Comparison of ENCODE assay signal across 8 cellular contexts in the genomic region with DNA sequence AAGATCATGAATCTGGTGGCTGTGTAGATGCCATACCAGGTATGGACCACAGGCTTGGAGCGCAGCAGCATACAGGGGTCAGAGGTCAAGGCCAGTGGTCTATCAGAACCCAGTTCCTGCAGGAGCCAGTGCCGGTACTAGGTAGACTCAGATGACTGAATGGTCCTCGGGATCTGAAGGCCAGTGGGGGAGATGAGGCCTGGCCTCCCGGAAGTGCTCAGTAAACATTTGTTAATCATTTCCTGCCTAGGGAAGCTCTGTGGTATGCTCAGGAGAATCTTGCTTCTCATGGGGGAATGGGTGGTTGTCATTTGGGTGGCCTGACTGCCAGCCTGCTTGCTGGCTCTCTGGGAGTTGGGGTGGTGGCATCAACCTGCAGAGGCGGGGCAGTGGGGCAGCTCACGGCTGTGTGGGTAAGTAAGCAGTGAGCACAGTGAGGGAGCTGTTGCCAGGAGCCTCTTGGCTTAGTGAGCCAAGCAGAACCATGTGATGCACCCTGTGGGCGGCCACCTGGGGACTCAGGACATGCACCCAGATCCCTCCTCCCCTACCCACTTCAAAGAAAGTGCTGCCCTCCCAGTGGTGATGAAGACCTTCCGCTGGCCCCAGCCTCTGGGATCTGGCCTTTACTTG. TPM values are rescaled to one million over a fixed set of nuclear protein-coding genes. Genes with fewer than 3 reads are reported as not detected.
DNase-seq lines count a peak whose midpoint lies in the region; ATAC-seq and TF ChIP-seq lines count a peak whose summit lies in the region.

No MANE protein-coding gene starts in this region.

- H3K36me3 Mint-ChIP-seq in CD8-positive, alpha-beta memory T cell, result peaks cover 0 to 2% (median 0%) of the 10 kb centered on the region in 3 donors
- peaks cover 2% of the 10 kb centered on the region for H3K36me3 Mint-ChIP-seq in activated CD4-positive, alpha-beta memory T cell treated with anti-CD3 and anti-CD28 coated beads for 36 hours

- no peak for TF ChIP-seq POLR2A in uterus (IDR thresholded peaks at IDR 0.05)

- H2AFZ ChIP-seq in hepatocyte, result no peak overlapping the region

- H3K9me3 ChIP-seq in CD8-positive, alpha-beta memory T cell (ENCODE audit: low read length), result no peaks in the 10 kb centered on the region
- no peaks in the 10 kb centered on the region for H3K9me3 ChIP-seq in hepatocyte (ENCODE audit: low read depth)
- no peaks in the 10 kb centered on the region for H3K9me3 ChIP-seq in upper lobe of right lung
- no peaks in the 10 kb centered on the region for H3K9me3 ChIP-seq in uterus

- peak in 4 of 5 donors; percentile 52 to 77 (median 58) for DNase-seq in CD8-positive, alpha-beta memory T cell
- DNase-seq in Kasumi-1 (lab: John Stamatoyannopoulos, UW) (peak; percentile 17 to 37), hepatocyte (ENCODE audit: low spot score) (peak; percentile 37), upper lobe of right lung (peak; percentile 74), LoVo (ENCODE audit: low spot score) (no peak), uterus (no peak)
- peak; percentile 86 for DNase-seq in activated CD4-positive, alpha-beta memory T cell treated with anti-CD3 and anti-CD28 coated beads for 36 hours

- no peaks in the 10 kb centered on the region for H3K27me3 Mint-ChIP-seq in CD8-positive, alpha-beta memory T cell
- H3K27me3 Mint-ChIP-seq in activated CD4-positive, alpha-beta memory T cell treated with anti-CD3 and anti-CD28 coated beads for 36 hours, result no peaks in the 10 kb centered on the region

- H3K36me3 ChIP-seq in CD8-positive, alpha-beta memory T cell (ENCODE audit: insufficient read depth, low read length), result no peaks in the 10 kb centered on the region
- H3K36me3 ChIP-seq in hepatocyte (replicated peaks; ENCODE audit: insufficient read depth, low read depth) (no peaks in the 10 kb centered on the region), upper lobe of right lung (no peaks in the 10 kb centered on the region), uterus (no peaks in the 10 kb centered on the region)

- H3K4me1 ChIP-seq in CD8-positive, alpha-beta memory T cell (ENCODE audit: insufficient read depth, low read length), result peaks cover 95% of the 10 kb centered on the region
- H3K4me1 ChIP-seq in hepatocyte (ENCODE audit: insufficient read depth), result peaks cover 11% of the 10 kb centered on the region
- H3K4me1 ChIP-seq in upper lobe of right lung, result peaks cover 32% of the 10 kb centered on the region
- no peaks in the 10 kb centered on the region for H3K4me1 ChIP-seq in uterus

- H3K4me3 Mint-ChIP-seq in CD8-positive, alpha-beta memory T cell, result peak overlapping the region; percentile 28 to 76 (median 69)
- peak overlapping the region; percentile 63 for H3K4me3 Mint-ChIP-seq in activated CD4-positive, alpha-beta memory T cell treated with anti-CD3 and anti-CD28 coated beads for 36 hours

- no peak for TF ChIP-seq CTCF in hepatocyte (IDR thresholded peaks at IDR 0.05; ENCODE audit: poor library complexity)
- no peak for TF ChIP-seq CTCF in upper lobe of right lung (IDR thresholded peaks at IDR 0.05)
- no peak for TF ChIP-seq CTCF in uterus (IDR thresholded peaks at IDR 0.05)

- H3K4me3 ChIP-seq in CD8-positive, alpha-beta memory T cell (ENCODE audit: low read length), result peak overlapping the region; percentile 28
- no peak overlapping the region for H3K4me3 ChIP-seq in hepatocyte
- no peak overlapping the region for H3K4me3 ChIP-seq in upper lobe of right lung
- no peak overlapping the region for H3K4me3 ChIP-seq in uterus

- WGBS in hepatocyte (ENCODE audit: low lambda C conversion rate, missing lambda C conversion rate), result 75% methylated on average over 8 of the region's 8 CpGs

- H3K79me2 ChIP-seq in hepatocyte, result peaks cover 84% of the 10 kb centered on the region

- ATAC-seq in GM21423 (IDR thresholded peaks at IDR 0.05; ENCODE audit: unreplicated experiment), result peak; percentile 77
- peak; percentile 72 for ATAC-seq in upper lobe of right lung

- CTCF ChIA-PET in CD8-positive, alpha-beta memory T cell (lab: Charles Lee), result interaction anchor here (0.8 to 4.6 kb wide), 8 partner anchors 11 to 95 kb away, joined by 3 to 31 read pairs (median 3); no protein-coding TSS in a partner anchor
- CTCF ChIA-PET in activated CD4-positive, alpha-beta memory T cell treated with anti-CD3 and anti-CD28 coated beads for 36 hours (lab: Charles Lee), result interaction anchor here (1.1 to 2.8 kb wide), 6 partner anchors 12 to 96 kb away, joined by 3 to 12 read pairs (median 8); no protein-coding TSS in a partner anchor

- H3K9me2 ChIP-seq in hepatocyte (replicated peaks; ENCODE audit: insufficient read depth), result no peaks in the 10 kb centered on the region

- intact Hi-C loops in activated CD4-positive, alpha-beta memory T cell treated with anti-CD3 and anti-CD28 coated beads for 36 hours (cut with micrococcal nuclease), result no loop called here
- intact Hi-C loops in upper lobe of right lung (cut with DNase I), result no loop called here
- intact Hi-C loops in uterus (cut with DNase I; ENCODE audit: low total_unique reads), result no loop called here

- no peaks in the 10 kb centered on the region for H4K20me1 ChIP-seq in hepatocyte (ENCODE audit: insufficient read depth, poor library complexity, severe bottlenecking)

- POLR2A ChIA-PET in CD8-positive, alpha-beta memory T cell (lab: Charles Lee), result interaction anchor here (0.7 to 4.0 kb wide), 3 partner anchors 12 to 71 kb away, joined by 3 to 36 read pairs (median 3); no protein-coding TSS in a partner anchor
- POLR2A ChIA-PET in activated CD4-positive, alpha-beta memory T cell treated with anti-CD3 and anti-CD28 coated beads for 36 hours (lab: Charles Lee), result interaction anchor here (2.4 to 9.4 kb wide), 3 partner anchors 6 to 42 kb away, joined by 17 to 117 read pairs (median 18); no protein-coding TSS in a partner anchor

- H3K9me3 Mint-ChIP-seq in CD8-positive, alpha-beta memory T cell, result no peaks in the 10 kb centered on the region
- no peaks in the 10 kb centered on the region for H3K9me3 Mint-ChIP-seq in activated CD4-positive, alpha-beta memory T cell treated with anti-CD3 and anti-CD28 coated beads for 36 hours

- peak overlapping the region; percentile 87 to 100 (median 98) for H3K27ac Mint-ChIP-seq in CD8-positive, alpha-beta memory T cell
- H3K27ac Mint-ChIP-seq in activated CD4-positive, alpha-beta memory T cell treated with anti-CD3 and anti-CD28 coated beads for 36 hours, result peak overlapping the region; percentile 96

- H3K27me3 ChIP-seq in CD8-positive, alpha-beta memory T cell (ENCODE audit: insufficient read depth, low read length, poor library complexity, severe bottlenecking), result no peaks in the 10 kb centered on the region
- no peaks in the 10 kb centered on the region for H3K27me3 ChIP-seq in hepatocyte
- H3K27me3 ChIP-seq in upper lobe of right lung, result no peaks in the 10 kb centered on the region
- no peaks in the 10 kb centered on the region for H3K27me3 ChIP-seq in uterus

- H3K4me2 ChIP-seq in hepatocyte, result no peak overlapping the region

- peak overlapping the region; percentile 79 for H3K27ac ChIP-seq in CD8-positive, alpha-beta memory T cell (ENCODE audit: low read depth, low read length)
- H3K27ac ChIP-seq in hepatocyte (no peak overlapping the region), upper lobe of right lung (peak overlapping the region; percentile 38), uterus (no peak overlapping the region)

- H3K4me1 Mint-ChIP-seq in CD8-positive, alpha-beta memory T cell, result peaks cover 83 to 90% (median 90%) of the 10 kb centered on the region in 3 donors
- H3K4me1 Mint-ChIP-seq in activated CD4-positive, alpha-beta memory T cell treated with anti-CD3 and anti-CD28 coated beads for 36 hours (ENCODE audit: low read depth), result peaks cover 88% of the 10 kb centered on the region

RNA-seq across cellular contexts. Expression of a gene that starts 33.0 kb away (rescaled TPM):
- total RNA-seq in CD8-positive, alpha-beta memory T cell, result 10 to 100 TPM; 25.1 to 25.6 TPM
- 16.0 TPM for polyA plus RNA-seq in CD8-positive, alpha-beta memory T cell
- 10 to 100 TPM; 36.3 to 37.0 TPM for total RNA-seq in activated CD4-positive, alpha-beta memory T cell treated with anti-CD3 and anti-CD28 coated beads for 36 hours
- total RNA-seq in hepatocyte (16.4 and 21.0 TPM in 2 replicates), upper lobe of right lung (34.9 TPM), uterus (10 to 100 TPM in 1 of 4 donors, 1 to 10 TPM in 3; 2.1 to 22.1 (median 7.1) TPM)
- polyA plus RNA-seq in hepatocyte, result 7.5 and 9.3 TPM in 2 replicates

Comparison
In these comparisons a context has a peak if more than half of its experiments do, and no peak if none do; other contexts are left out.
1. DNase-seq: peak in CD8-positive, alpha-beta memory T cell (4 of 5), Kasumi-1 (2 of 2), activated CD4-positive, alpha-beta memory T cell treated with anti-CD3 and anti-CD28 coated beads for 36 hours (single experiment), hepatocyte (single experiment) and upper lobe of right lung (single experiment); none in LoVo (single experiment) and uterus (0 of 2).
2. H3K27ac ChIP-seq: peak in CD8-positive, alpha-beta memory T cell (single experiment) and upper lobe of right lung (single experiment); none in hepatocyte (single experiment) and uterus (0 of 2).